ENCODE assay signal across 8 cellular contexts in the genomic region with DNA sequence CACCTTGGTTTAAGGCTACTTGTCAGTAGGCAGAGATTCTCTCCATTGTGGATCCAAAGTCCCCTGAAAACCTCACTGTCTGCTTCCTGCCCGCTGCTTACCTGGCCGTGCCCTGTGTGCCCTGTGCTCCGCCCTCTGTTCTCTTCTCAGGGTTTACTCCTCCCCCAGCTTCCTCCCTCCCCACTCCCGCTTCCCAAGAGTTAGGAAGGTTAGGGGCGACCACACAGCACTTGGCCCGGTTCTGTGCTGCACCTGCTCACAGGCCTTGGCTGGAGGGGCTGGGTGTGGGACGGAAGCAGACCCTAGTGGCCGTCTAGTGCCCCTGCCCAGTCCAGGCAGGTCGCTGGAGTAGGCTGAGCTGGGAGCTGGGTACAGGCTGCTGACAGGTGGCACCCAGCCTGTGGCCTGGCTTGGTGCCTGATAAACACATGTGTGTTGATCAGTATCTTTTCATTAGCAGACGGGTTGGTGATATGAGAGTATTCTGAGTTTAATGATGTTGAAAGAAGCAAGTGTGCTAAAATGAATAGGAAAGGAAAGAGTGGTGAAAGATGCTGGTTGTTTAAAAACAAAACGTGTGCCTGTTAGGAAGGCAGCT. TPM values are rescaled to one million over a fixed set of nuclear protein-coding genes. Genes with fewer than 3 reads are reported as not detected.
DNase-seq lines count a peak whose midpoint lies in the region; ATAC-seq and TF ChIP-seq lines count a peak whose summit lies in the region.

No MANE protein-coding gene starts in this region.

- no peaks in the 10 kb centered on the region for H3K27me3 Mint-ChIP-seq in activated T-cell treated with anti-CD3 and anti-CD28 coated beads, Interleukin-2, amount 50 U/mL, for 4 hours (ENCODE audit: low read depth)

- H3K4me1 Mint-ChIP-seq in activated T-cell treated with anti-CD3 and anti-CD28 coated beads, Interleukin-2, amount 50 U/mL, for 4 hours (ENCODE audit: low read depth): peaks cover 22% of the 10 kb centered on the region

- H3K9me3 ChIP-seq in BE2C: no peaks in the 10 kb centered on the region
- no peaks in the 10 kb centered on the region for H3K9me3 ChIP-seq in hepatocyte (ENCODE audit: low read depth)

- H3K36me3 Mint-ChIP-seq in activated T-cell treated with anti-CD3 and anti-CD28 coated beads, Interleukin-2, amount 50 U/mL, for 4 hours (ENCODE audit: insufficient read depth): no peaks in the 10 kb centered on the region

- no peaks in the 10 kb centered on the region for H3K9me3 Mint-ChIP-seq in activated T-cell treated with anti-CD3 and anti-CD28 coated beads, Interleukin-2, amount 50 U/mL, for 4 hours

- H2AFZ ChIP-seq in hepatocyte: no peak overlapping the region

- H4K20me1 ChIP-seq in hepatocyte (ENCODE audit: insufficient read depth, poor library complexity, severe bottlenecking): no peaks in the 10 kb centered on the region

- DNase-seq in BE2C: peak; percentile 58
- DNase-seq in HUDEP-2 (lab: John Stamatoyannopoulos, UW; ENCODE audit: unreplicated experiment in 76 of 76): peak in 40 of 76 experiments; percentile 6 to 57 (median 23)
- DNase-seq in activated T-cell treated with anti-CD3 and anti-CD28 coated beads, Interleukin-2, amount 50 U/mL, for 4 hours: no peak
- DNase-seq in hepatocyte (ENCODE audit: low spot score): no peak
- DNase-seq in HPDE6-E6E7 (ENCODE audit: extremely low spot score): no peak
- no peak for DNase-seq in retina

- H3K27ac ChIP-seq in hepatocyte: peak overlapping the region; percentile 48

- no peaks in the 10 kb centered on the region for H3K27me3 ChIP-seq in BE2C
- no peaks in the 10 kb centered on the region for H3K27me3 ChIP-seq in hepatocyte

- H3K4me1 ChIP-seq in BE2C (peaks cover 25% of the 10 kb centered on the region), hepatocyte (ENCODE audit: insufficient read depth) (peaks cover 13% of the 10 kb centered on the region)

- peaks cover 39% of the 10 kb centered on the region for H3K36me3 ChIP-seq in BE2C
- H3K36me3 ChIP-seq in hepatocyte (replicated peaks; ENCODE audit: insufficient read depth, low read depth): no peaks in the 10 kb centered on the region

- 58% methylated on average over 11 of the region's 11 CpGs for WGBS in hepatocyte (ENCODE audit: low lambda C conversion rate, missing lambda C conversion rate)

- H3K4me2 ChIP-seq in hepatocyte: peak overlapping the region; percentile 16

- no peaks in the 10 kb centered on the region for H3K9me2 ChIP-seq in hepatocyte (replicated peaks; ENCODE audit: insufficient read depth)

- H3K4me3 Mint-ChIP-seq in activated T-cell treated with anti-CD3 and anti-CD28 coated beads, Interleukin-2, amount 50 U/mL, for 4 hours: no peak overlapping the region

- TF ChIP-seq CTCF in BE2C (IDR thresholded peaks at IDR 0.05; ENCODE audit: low read depth, low read length) (no peak; the same call in 1 of the 2 replicates), hepatocyte (IDR thresholded peaks at IDR 0.05; ENCODE audit: poor library complexity) (no peak)

- peak; percentile 11 to 29 for ATAC-seq in activated T-cell treated with anti-CD3 and anti-CD28 coated beads, Interleukin-2, amount 50 U/mL, for 4 hours
- ATAC-seq in GM18502 (IDR thresholded peaks at IDR 0.05; ENCODE audit: poor library complexity, unreplicated experiment) (no peak), HG03565 (IDR thresholded peaks at IDR 0.05; ENCODE audit: unreplicated experiment) (no peak)

- no peak overlapping the region for H3K4me3 ChIP-seq in BE2C (ENCODE audit: low read depth, low read length)
- no peak overlapping the region for H3K4me3 ChIP-seq in hepatocyte

- peaks cover 10% of the 10 kb centered on the region for H3K79me2 ChIP-seq in hepatocyte

RNA-seq across cellular contexts. Expression of a gene that starts 40.5 kb away (rescaled TPM):
- 53.7 TPM for polyA plus RNA-seq in BE2C (2012; ENCODE audit: insufficient read depth, insufficient read length, low read depth)
- 10 to 100 TPM; 30.9 to 35.4 (median 33.0) TPM for total RNA-seq in activated T-cell treated with anti-CD3 and anti-CD28 coated beads, Interleukin-2, amount 50 U/mL, for 4 hours
- total RNA-seq in hepatocyte: 21.2 and 21.8 TPM in 2 replicates
- 31.0 and 32.6 TPM in 2 replicates for polyA plus RNA-seq in hepatocyte

Comparison
In these comparisons a context has a peak if more than half of its experiments do, and no peak if none do; other contexts are left out.
1. DNase-seq: peak in BE2C (single experiment) and HUDEP-2 (40 of 76); none in activated T-cell treated with anti-CD3 and anti-CD28 coated beads, Interleukin-2, amount 50 U/mL, for 4 hours (single experiment), hepatocyte (single experiment), HPDE6-E6E7 (single experiment) and retina (single experiment).
2. ATAC-seq: peak in activated T-cell treated with anti-CD3 and anti-CD28 coated beads, Interleukin-2, amount 50 U/mL, for 4 hours (2 of 2); none in GM18502 (single experiment) and HG03565 (single experiment).